ENCODE assay signal across 8 cellular contexts in the genomic region with DNA sequence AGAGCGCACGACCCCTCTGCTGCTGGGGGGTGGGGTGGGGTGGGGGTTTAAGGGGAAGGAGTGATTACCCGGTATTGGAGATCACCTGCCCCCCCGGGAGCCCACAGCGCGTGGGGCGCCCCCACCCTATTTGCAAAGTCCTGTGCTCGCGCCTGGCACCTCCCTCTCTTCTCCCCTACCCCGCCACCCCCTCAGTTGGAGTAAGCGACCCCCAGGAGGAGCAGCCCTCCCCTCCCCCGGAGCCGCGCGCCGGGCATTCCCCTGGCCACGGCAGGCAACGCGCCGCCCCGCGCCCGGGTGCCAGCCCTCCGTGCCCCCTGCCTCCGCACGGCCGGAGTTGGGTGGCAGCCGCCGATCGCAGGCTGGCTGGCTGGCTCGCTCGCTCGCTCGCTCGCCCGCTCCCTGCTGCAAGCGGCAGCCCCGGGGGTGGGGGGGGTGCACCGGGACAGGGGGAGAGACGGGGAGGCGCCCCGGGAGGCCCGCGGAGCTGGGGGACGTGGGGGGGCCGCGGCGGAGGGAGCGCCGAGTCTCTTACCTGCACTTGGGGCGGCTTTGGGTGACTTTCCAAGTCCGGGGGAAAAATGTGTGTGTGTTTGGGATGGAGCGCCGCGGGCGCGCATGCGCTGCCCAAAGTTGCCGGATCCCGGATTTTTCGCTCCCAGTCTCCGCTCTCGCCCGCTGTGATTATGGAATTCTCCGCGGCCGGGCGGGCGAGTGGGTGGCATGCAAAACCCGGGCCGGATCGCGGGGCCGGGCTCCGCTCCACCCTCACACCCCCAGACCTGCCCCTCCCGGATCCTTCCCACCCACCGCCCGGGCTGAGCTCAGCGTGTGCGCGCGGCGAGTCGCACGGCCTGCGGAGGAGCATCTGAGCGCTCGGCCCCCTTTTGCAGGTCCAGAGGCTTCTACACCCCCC.
A peak's percentile ranks its signal among the peaks of the same experiment; 100 is the strongest.
DNase-seq lines count a peak whose midpoint lies in the region; ATAC-seq and TF ChIP-seq lines count a peak whose summit lies in the region.

A gene with protein sequence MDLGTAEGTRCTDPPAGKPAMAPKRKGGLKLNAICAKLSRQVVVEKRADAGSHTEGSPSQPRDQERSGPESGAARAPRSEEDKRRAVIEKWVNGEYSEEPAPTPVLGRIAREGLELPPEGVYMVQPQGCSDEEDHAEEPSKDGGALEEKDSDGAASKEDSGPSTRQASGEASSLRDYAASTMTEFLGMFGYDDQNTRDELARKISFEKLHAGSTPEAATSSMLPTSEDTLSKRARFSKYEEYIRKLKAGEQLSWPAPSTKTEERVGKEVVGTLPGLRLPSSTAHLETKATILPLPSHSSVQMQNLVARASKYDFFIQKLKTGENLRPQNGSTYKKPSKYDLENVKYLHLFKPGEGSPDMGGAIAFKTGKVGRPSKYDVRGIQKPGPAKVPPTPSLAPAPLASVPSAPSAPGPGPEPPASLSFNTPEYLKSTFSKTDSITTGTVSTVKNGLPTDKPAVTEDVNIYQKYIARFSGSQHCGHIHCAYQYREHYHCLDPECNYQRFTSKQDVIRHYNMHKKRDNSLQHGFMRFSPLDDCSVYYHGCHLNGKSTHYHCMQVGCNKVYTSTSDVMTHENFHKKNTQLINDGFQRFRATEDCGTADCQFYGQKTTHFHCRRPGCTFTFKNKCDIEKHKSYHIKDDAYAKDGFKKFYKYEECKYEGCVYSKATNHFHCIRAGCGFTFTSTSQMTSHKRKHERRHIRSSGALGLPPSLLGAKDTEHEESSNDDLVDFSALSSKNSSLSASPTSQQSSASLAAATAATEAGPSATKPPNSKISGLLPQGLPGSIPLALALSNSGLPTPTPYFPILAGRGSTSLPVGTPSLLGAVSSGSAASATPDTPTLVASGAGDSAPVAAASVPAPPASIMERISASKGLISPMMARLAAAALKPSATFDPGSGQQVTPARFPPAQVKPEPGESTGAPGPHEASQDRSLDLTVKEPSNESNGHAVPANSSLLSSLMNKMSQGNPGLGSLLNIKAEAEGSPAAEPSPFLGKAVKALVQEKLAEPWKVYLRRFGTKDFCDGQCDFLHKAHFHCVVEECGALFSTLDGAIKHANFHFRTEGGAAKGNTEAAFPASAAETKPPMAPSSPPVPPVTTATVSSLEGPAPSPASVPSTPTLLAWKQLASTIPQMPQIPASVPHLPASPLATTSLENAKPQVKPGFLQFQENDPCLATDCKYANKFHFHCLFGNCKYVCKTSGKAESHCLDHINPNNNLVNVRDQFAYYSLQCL (N-terminal part only) (minus strand): TSS at position 618 of the 916 bp plus-strand sequence. CDS start 102,757 bp downstream, outside the sequence.

- DNase-seq in GM06990 (ENCODE audit: extremely low read depth, insufficient read length): no peak
- DNase-seq in NCI-H2029 (lab: John Stamatoyannopoulos, UW): peak; percentile 76
- peak; percentile 9 to 12 for DNase-seq in activated CD4-positive, alpha-beta T cell treated with anti-CD3 and anti-CD28 coated beads, Interleukin-2, amount 50 U/mL, for 48 hours
- peak; percentile 32 for DNase-seq in germinal center (ENCODE audit: low spot score)
- DNase-seq in nephron progenitor cell: peak; percentile 93

- H3K36me3 ChIP-seq in GM06990 (ENCODE audit: control insufficient read depth, insufficient read depth, low read length): no peaks in the 10 kb centered on the region

- H3K36me3 Mint-ChIP-seq in nephron progenitor cell (ENCODE audit: low read depth): no peaks in the 10 kb centered on the region

- H3K27me3 Mint-ChIP-seq in nephron progenitor cell (ENCODE audit: low read depth, poor library complexity): peaks cover 46% of the 10 kb centered on the region

- TF ChIP-seq CTCF in GM06990 (IDR thresholded peaks at IDR 0.05; ENCODE audit: insufficient read depth, low read length, poor library complexity, severe bottlenecking): no peak
- TF ChIP-seq CTCF in nephron progenitor cell (IDR thresholded peaks at IDR 0.05): no peak

- H3K9me3 Mint-ChIP-seq in nephron progenitor cell: no peaks in the 10 kb centered on the region

- ATAC-seq in HG02938 (IDR thresholded peaks at IDR 0.05; ENCODE audit: unreplicated experiment) (no peak), GM21367 (IDR thresholded peaks at IDR 0.05; ENCODE audit: unreplicated experiment) (no peak), GM19035 (IDR thresholded peaks at IDR 0.05; ENCODE audit: unreplicated experiment) (no peak)

- H3K4me3 Mint-ChIP-seq in nephron progenitor cell: peak within 1 kb of the TSS; percentile 81

- H3K27ac Mint-ChIP-seq in nephron progenitor cell: no peak within 1 kb of the TSS

- H3K4me1 Mint-ChIP-seq in nephron progenitor cell: peaks cover 32% of the 10 kb centered on the region

- no peaks in the 10 kb centered on the region; the same call in none of the 2 replicates for H3K27me3 ChIP-seq in GM06990 (replicated peaks; ENCODE audit: control insufficient read depth, insufficient read depth, low read length)

- peak within 1 kb of the TSS; percentile 61 for H3K4me3 ChIP-seq in GM06990 (replicated peaks; ENCODE audit: low read depth, low read length)
